ENCODE assay signal across 16 cellular contexts in the genomic region with DNA sequence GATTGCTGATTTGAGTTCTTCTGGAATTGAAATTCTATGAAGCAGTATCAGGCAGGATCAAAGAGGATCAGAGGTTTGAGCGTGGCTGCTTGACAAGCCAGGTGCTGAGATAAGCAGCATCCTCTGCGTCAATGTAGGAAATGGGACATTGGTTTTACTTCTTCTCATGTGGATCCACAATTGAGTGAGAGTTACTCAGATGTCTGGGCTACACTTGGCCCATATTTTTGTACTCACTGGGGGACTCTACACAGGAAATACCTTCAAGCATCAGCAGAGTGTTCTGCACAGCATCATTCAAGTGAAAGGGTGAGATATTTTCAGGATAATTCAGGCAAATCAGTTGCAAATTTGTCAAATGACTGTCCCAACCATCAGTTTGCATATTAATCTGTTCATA.
DNase-seq lines count a peak whose midpoint lies in the region; ATAC-seq and TF ChIP-seq lines count a peak whose summit lies in the region.
"Had no signal": no experiment of that assay in that cellular context is flagged by ENCODE, and none has a peak within 500 bp of the region (broad histone marks: within the 10 kb centered on the region; RNA-seq: fewer than 3 reads in every experiment).

No MANE protein-coding gene starts in this region.

- DNase-seq in activated naive CD4-positive, alpha-beta T cell treated with anti-CD3 and anti-CD28 coated beads, Interleukin-2, amount 50 U/mL, for 72 hours (ENCODE audit: low spot score in 2 of 2) = no peak
- DNase-seq in activated naive CD4-positive, alpha-beta T cell treated with anti-CD3 and anti-CD28 coated beads, Interleukin-2, amount 50 U/mL, for 16 hours = no peak
- peak; percentile 28 to 56 for DNase-seq in NCI-H526 (lab: John Stamatoyannopoulos, UW)
- DNase-seq in effector memory CD8-positive, alpha-beta T cell = no peak
- DNase-seq in stimulated activated naive CD8-positive, alpha-beta T cell treated with anti-CD3 and anti-CD28 coated beads, Interleukin-15, amount 100 ng/mL, for 72 hours = no peak
- no peak for DNase-seq in SKM-1 treated with dmso at 0.1 percent for 144 hours (lab: John Stamatoyannopoulos, UW; ENCODE audit: unreplicated experiment)
- DNase-seq in brain microvascular endothelial cell = no peak
- DNase-seq: GOT3, KBM-7, NCI-H1105, NCI-H187, NCI-H446, NCI-H82, SHP77 had no signal

- peaks cover 0 to 6% of the 10 kb centered on the region in 2 donors for H3K27me3 Mint-ChIP-seq in effector memory CD8-positive, alpha-beta T cell
- no peaks in the 10 kb centered on the region for H3K27me3 Mint-ChIP-seq in stimulated activated naive CD8-positive, alpha-beta T cell treated with anti-CD3 and anti-CD28 coated beads, Interleukin-15, amount 100 ng/mL, for 72 hours

- no peak for TF ChIP-seq CTCF in brain microvascular endothelial cell (IDR thresholded peaks at IDR 0.05; ENCODE audit: low read depth, low read length, missing control alignments)

- in situ Hi-C loops in brain microvascular endothelial cell (cut with HindIII; ENCODE audit: low pct_ligation_motif_present, low sequenced_read_pairs) = no loop called here

- H3K36me3 Mint-ChIP-seq in activated naive CD4-positive, alpha-beta T cell treated with anti-CD3 and anti-CD28 coated beads, Interleukin-2, amount 50 U/mL, for 72 hours = peaks cover 0 to 6% of the 10 kb centered on the region in 2 donors
- H3K36me3 Mint-ChIP-seq in effector memory CD8-positive, alpha-beta T cell (ENCODE audit: insufficient read depth) = no peaks in the 10 kb centered on the region
- H3K36me3 Mint-ChIP-seq: CD8-positive, alpha-beta memory T cell had no signal

- no peaks in the 10 kb centered on the region for H3K36me3 ChIP-seq in brain microvascular endothelial cell (replicated peaks)

- H3K27ac Mint-ChIP-seq in activated naive CD4-positive, alpha-beta T cell treated with anti-CD3 and anti-CD28 coated beads, Interleukin-2, amount 50 U/mL, for 72 hours = no peak overlapping the region
- no peak overlapping the region for H3K27ac Mint-ChIP-seq in effector memory CD8-positive, alpha-beta T cell
- H3K27ac Mint-ChIP-seq in stimulated activated naive CD8-positive, alpha-beta T cell treated with anti-CD3 and anti-CD28 coated beads, Interleukin-15, amount 100 ng/mL, for 72 hours = no peak overlapping the region

- H3K4me1 Mint-ChIP-seq in effector memory CD8-positive, alpha-beta T cell (ENCODE audit: low read depth in 2 of 2) = peaks cover 0 to 4% of the 10 kb centered on the region in 2 donors
- peaks cover 48% of the 10 kb centered on the region for H3K4me1 Mint-ChIP-seq in stimulated activated naive CD8-positive, alpha-beta T cell treated with anti-CD3 and anti-CD28 coated beads, Interleukin-15, amount 100 ng/mL, for 72 hours

- ATAC-seq in activated naive CD4-positive, alpha-beta T cell treated with anti-CD3 and anti-CD28 coated beads, Interleukin-2, amount 50 U/mL, for 72 hours = peak; percentile 42 to 59
- peak; percentile 71 for ATAC-seq in effector memory CD8-positive, alpha-beta T cell (replicated peaks)
- peak; percentile 60 for ATAC-seq in stimulated activated naive CD8-positive, alpha-beta T cell treated with anti-CD3 and anti-CD28 coated beads, Interleukin-15, amount 100 ng/mL, for 72 hours
- no peak for ATAC-seq in GM21423 (IDR thresholded peaks at IDR 0.05; ENCODE audit: unreplicated experiment)

- H3K4me3 ChIP-seq in brain microvascular endothelial cell (ENCODE audit: low read depth, low read length) = no peak overlapping the region

- H3K27ac ChIP-seq in brain microvascular endothelial cell = no peak overlapping the region

- no peaks in the 10 kb centered on the region for H3K9me3 Mint-ChIP-seq in activated naive CD4-positive, alpha-beta T cell treated with anti-CD3 and anti-CD28 coated beads, Interleukin-2, amount 50 U/mL, for 72 hours
- H3K9me3 Mint-ChIP-seq in effector memory CD8-positive, alpha-beta T cell = peaks cover 0 to 1% of the 10 kb centered on the region in 2 donors
- no peaks in the 10 kb centered on the region for H3K9me3 Mint-ChIP-seq in stimulated activated naive CD8-positive, alpha-beta T cell treated with anti-CD3 and anti-CD28 coated beads, Interleukin-15, amount 100 ng/mL, for 72 hours

- no peaks in the 10 kb centered on the region for H3K27me3 ChIP-seq in brain microvascular endothelial cell (replicated peaks)

- H3K4me3 Mint-ChIP-seq in effector memory CD8-positive, alpha-beta T cell = no peak overlapping the region
- no peak overlapping the region for H3K4me3 Mint-ChIP-seq in stimulated activated naive CD8-positive, alpha-beta T cell treated with anti-CD3 and anti-CD28 coated beads, Interleukin-15, amount 100 ng/mL, for 72 hours
- H3K4me3 Mint-ChIP-seq: CD8-positive, alpha-beta memory T cell had no signal

Comparison
In these comparisons a context has a peak if more than half of its experiments do, and no peak if none do; other contexts are left out.
1. DNase-seq: peak in NCI-H526 (2 of 2); none in activated naive CD4-positive, alpha-beta T cell treated with anti-CD3 and anti-CD28 coated beads, Interleukin-2, amount 50 U/mL, for 72 hours (0 of 2), activated naive CD4-positive, alpha-beta T cell treated with anti-CD3 and anti-CD28 coated beads, Interleukin-2, amount 50 U/mL, for 16 hours (single experiment), effector memory CD8-positive, alpha-beta T cell (0 of 3), stimulated activated naive CD8-positive, alpha-beta T cell treated with anti-CD3 and anti-CD28 coated beads, Interleukin-15, amount 100 ng/mL, for 72 hours (0 of 2), SKM-1 treated with dmso at 0.1 percent for 144 hours (single experiment) and brain microvascular endothelial cell (single experiment).